Comparison of ENCODE assay signal across 19 cellular contexts in genomic region chr4:3873446-3874415, GRCh38.
A peak's percentile ranks its signal among the peaks of the same experiment; 100 is the strongest.
DNase-seq lines count a peak whose midpoint lies in the region; ATAC-seq and TF ChIP-seq lines count a peak whose summit lies in the region.
"Had no signal": no experiment of that assay in that cellular context is flagged by ENCODE, and none has a peak within 500 bp of the region (broad histone marks: within the 10 kb centered on the region; RNA-seq: fewer than 3 reads in every experiment).

No MANE protein-coding gene starts in this region.

- no peak overlapping the region for H3K9ac ChIP-seq in Karpas-422 (ENCODE audit: low read length)

- no peak overlapping the region for H3K4me3 ChIP-seq in Karpas-422 (ENCODE audit: low read length)
- H3K4me3 ChIP-seq: A549, SJSA1, suprapubic skin had no signal

- no peaks in the 10 kb centered on the region for H3K4me1 ChIP-seq in Karpas-422 (ENCODE audit: low read length)
- H3K4me1 ChIP-seq: A549, SJSA1 had no signal

- H3K27me3 Mint-ChIP-seq in chondrocyte (ENCODE audit: low read depth), result peaks cover 58% of the 10 kb centered on the region
- peaks cover 87% of the 10 kb centered on the region for H3K27me3 Mint-ChIP-seq in nephron progenitor cell (ENCODE audit: low read depth, poor library complexity)

- H3K27me3 ChIP-seq in Karpas-422 (ENCODE audit: low read length), result no peaks in the 10 kb centered on the region

- H3K4me2 ChIP-seq in Karpas-422 (ENCODE audit: low read depth, low read length, poor library complexity, severe bottlenecking), result no peak overlapping the region
- H3K4me2 ChIP-seq: A549 had no signal

- H3K9me3 Mint-ChIP-seq in chondrocyte (ENCODE audit: low read depth), result peaks cover 14% of the 10 kb centered on the region
- H3K9me3 Mint-ChIP-seq in nephron progenitor cell, result peaks cover 21% of the 10 kb centered on the region

- H3K4me1 Mint-ChIP-seq in chondrocyte (ENCODE audit: low read depth) (peaks cover 5% of the 10 kb centered on the region), nephron progenitor cell (peaks cover 6% of the 10 kb centered on the region)

- no peaks in the 10 kb centered on the region for H3K9me2 ChIP-seq in Karpas-422 (replicated peaks; ENCODE audit: insufficient read depth, low read length)

- no peaks in the 10 kb centered on the region for H3K9me3 ChIP-seq in Karpas-422 (ENCODE audit: low read length)
- H3K9me3 ChIP-seq: suprapubic skin had no signal

- H3K27ac Mint-ChIP-seq in chondrocyte (ENCODE audit: unreplicated experiment) (no peak overlapping the region), nephron progenitor cell (no peak overlapping the region)
- H3K27ac Mint-ChIP-seq: activated T-helper 2 cell treated with anti-CD3 and anti-CD28 coated beads, Interferon-gamma antibody, Interleukin-2, Interleukin-4, amounts not matched to agents 10 μg/mL and 5 μg/mL and 100 μg/mL, durations not matched to agents 14 hours and 24 hours and 36 hours; CD4-positive, alpha-beta memory T cell had no signal

- H3K36me3 Mint-ChIP-seq in chondrocyte (ENCODE audit: low read depth) (peaks cover 8% of the 10 kb centered on the region), nephron progenitor cell (ENCODE audit: low read depth) (peaks cover 11% of the 10 kb centered on the region)

- no peaks in the 10 kb centered on the region for H3K79me2 ChIP-seq in Karpas-422 (ENCODE audit: low read length)

- no peak overlapping the region for H2AFZ ChIP-seq in Karpas-422 (ENCODE audit: low read length)

- peak; percentile 39 to 44 for DNase-seq in NOMO-1 (lab: John Stamatoyannopoulos, UW; ENCODE audit: unreplicated experiment in 2 of 2)
- no peak for DNase-seq in NOMO-1 treated with DMSO at 0.1 percent for 48 hours (lab: John Stamatoyannopoulos, UW; ENCODE audit: unreplicated experiment)
- DNase-seq in Karpas-422, result peak; percentile 11
- peak; percentile 68 for DNase-seq in chondrocyte (ENCODE audit: low spot score)
- peak; percentile 43 for DNase-seq in nephron progenitor cell
- DNase-seq: activated CD4-positive, alpha-beta T cell treated with anti-CD3 and anti-CD28 coated beads, Interleukin-2, amount 50 U/mL, for 4 hours; CD4-positive, alpha-beta memory T cell; cortex of kidney; erythroblast; MM.1S; NCI-H2029 had no signal

- ATAC-seq in HG02763 (IDR thresholded peaks at IDR 0.05; ENCODE audit: unreplicated experiment) (no peak), GM19455 (IDR thresholded peaks at IDR 0.05; ENCODE audit: unreplicated experiment) (no peak), HG02840 (IDR thresholded peaks at IDR 0.05; ENCODE audit: low FRiP score, unreplicated experiment) (no peak)
- ATAC-seq: left lobe of liver had no signal

- TF ChIP-seq CTCF in chondrocyte (IDR thresholded peaks at IDR 0.05), result no peak
- no peak for TF ChIP-seq CTCF in nephron progenitor cell (IDR thresholded peaks at IDR 0.05)

- no peak overlapping the region for H3K27ac ChIP-seq in Karpas-422 (ENCODE audit: low read length)
- H3K27ac ChIP-seq: A549, SJSA1, suprapubic skin had no signal

- H3K4me3 Mint-ChIP-seq in chondrocyte (ENCODE audit: unreplicated experiment) (no peak overlapping the region), nephron progenitor cell (no peak overlapping the region)

- H3K36me3 ChIP-seq in Karpas-422 (ENCODE audit: insufficient read depth, low read length), result no peaks in the 10 kb centered on the region
- H3K36me3 ChIP-seq: SJSA1, suprapubic skin had no signal

- H4K20me1 ChIP-seq in Karpas-422 (ENCODE audit: insufficient read depth, low read depth, low read length), result no peaks in the 10 kb centered on the region
